13 cellular contexts compared by ENCODE assay signal in the genomic region with DNA sequence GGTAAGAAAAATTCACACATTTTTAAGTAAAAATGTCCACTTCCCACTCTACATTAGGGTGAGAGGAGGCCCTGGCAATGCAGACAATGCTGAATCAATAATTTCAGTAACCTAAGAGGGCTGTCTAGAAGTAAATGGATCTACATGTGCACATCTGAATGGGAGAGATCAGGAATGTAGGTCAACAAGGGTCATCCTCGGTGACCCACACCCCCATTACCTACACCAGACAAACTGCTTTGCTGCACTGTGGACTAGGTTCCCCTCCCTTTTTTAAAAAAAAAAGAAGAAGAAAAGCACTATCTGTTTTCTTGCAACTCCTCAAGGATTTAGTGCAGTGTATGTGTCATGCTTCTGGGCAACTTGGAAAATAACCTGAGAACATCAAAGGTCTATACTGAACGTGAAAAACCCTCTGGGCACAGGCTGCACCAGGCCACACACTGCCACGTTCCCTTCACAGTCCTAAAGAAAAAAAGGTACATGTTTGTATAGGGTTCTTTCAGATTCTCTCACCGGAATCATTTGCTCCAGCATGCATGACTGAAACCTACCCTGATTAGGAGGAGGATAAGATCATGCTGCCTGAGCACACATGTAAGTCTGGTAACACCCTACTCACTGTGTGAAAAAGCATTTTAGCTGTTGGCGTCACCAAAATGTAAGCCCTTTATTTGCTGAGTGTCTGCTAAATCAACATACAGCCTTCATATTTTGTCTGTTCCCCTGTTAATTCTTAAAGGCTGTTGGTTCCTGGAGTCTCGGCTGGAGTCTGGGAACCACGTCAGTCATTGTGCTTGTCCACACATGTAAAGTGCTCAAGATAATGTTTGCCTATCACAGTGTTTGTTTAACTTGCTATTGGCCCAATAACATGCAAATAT.
DNase-seq lines count a peak whose midpoint lies in the region; ATAC-seq, FAIRE-seq and TF ChIP-seq lines count a peak whose summit lies in the region.
"Had no signal": no experiment of that assay in that cellular context is flagged by ENCODE, and none has a peak within 500 bp of the region (broad histone marks: within the 10 kb centered on the region; RNA-seq: fewer than 3 reads in every experiment).

No MANE protein-coding gene starts in this region.

- H3K27me3 ChIP-seq in RWPE2 (ENCODE audit: insufficient read depth, poor library complexity, severe bottlenecking) (no peaks in the 10 kb centered on the region), lung (ENCODE audit: control insufficient read depth, insufficient read depth) (no peaks in the 10 kb centered on the region)

- H3K9me3 ChIP-seq in RWPE2 (ENCODE audit: severe bottlenecking) (no peaks in the 10 kb centered on the region), lung (ENCODE audit: control insufficient read depth in 2 of 2, insufficient read depth in 1 of 2, low read length in 1 of 2) (no peaks in the 10 kb centered on the region)

- ATAC-seq in RWPE2 (ENCODE audit: low read depth) (peak; percentile 92), lung (ENCODE audit: insufficient read depth, low FRiP score) (peak; percentile 31), HG03159 (IDR thresholded peaks at IDR 0.05; ENCODE audit: unreplicated experiment) (no peak)

- H3K27ac ChIP-seq in RWPE2 (ENCODE audit: poor library complexity, severe bottlenecking) (peak overlapping the region; percentile 63), lung (ENCODE audit: low read depth in 1 of 2, low read length in 1 of 2) (no peak overlapping the region)

- FAIRE-seq in RCC 7860 (lab: Jason Lieb, UNC), result no peak
- FAIRE-seq: endothelial cell of umbilical vein had no signal

- H3K36me3 ChIP-seq in RWPE2 (ENCODE audit: low read depth) (no peaks in the 10 kb centered on the region), lung (ENCODE audit: control insufficient read depth in 2 of 2, insufficient read depth in 2 of 2, low read length in 2 of 2) (no peaks in the 10 kb centered on the region)

- H3K4me1 ChIP-seq in RWPE2 (ENCODE audit: insufficient read depth, poor library complexity, severe bottlenecking), result peaks cover 31% of the 10 kb centered on the region
- H3K4me1 ChIP-seq in lung (ENCODE audit: control insufficient read depth in 2 of 2, insufficient read depth in 2 of 2, low read length in 2 of 2), result peaks cover 0 to 2% of the 10 kb centered on the region in 2 donors

- 78 to 91% methylated on average over 7 of the region's 7 CpGs for WGBS in lung, 2 donors

- peak; percentile 96 for DNase-seq in DMS153 (lab: John Stamatoyannopoulos, UW)
- peak; percentile 86 for DNase-seq in NCI-H1436 treated with DMSO at 0.1 percent for 48 hours (lab: John Stamatoyannopoulos, UW)
- DNase-seq in RWPE2 (ENCODE audit: low spot score), result no peak
- no peak for DNase-seq in lung (ENCODE audit: low spot score)
- no peak for DNase-seq in RCC 7860 (ENCODE audit: low spot score)
- no peak for DNase-seq in putamen (ENCODE audit: low spot score)
- DNase-seq in AG20443 (ENCODE audit: low spot score), result no peak
- DNase-seq: activated naive CD4-positive, alpha-beta T cell treated with anti-CD3 and anti-CD28 coated beads, Interleukin-2, amount 10 ng/mL, durations not matched to agents 7 days and 5 days; AML-193; central memory CD4-positive, alpha-beta T cell; NCI-H2227 treated with DMSO at 0.1 percent for 48 hours had no signal

- H3K4me3 ChIP-seq in RWPE2 (ENCODE audit: severe bottlenecking), result no peak overlapping the region
- no peak overlapping the region for H3K4me3 ChIP-seq in lung

- TF ChIP-seq CTCF in RWPE2 (IDR thresholded peaks at IDR 0.05; ENCODE audit: poor library complexity, severe bottlenecking), result no peak
- no peak for TF ChIP-seq CTCF in lung (IDR thresholded peaks at IDR 0.05; ENCODE audit: control extremely low read depth, extremely low read depth)

Comparison
In these comparisons a context has a peak if more than half of its experiments do, and no peak if none do; other contexts are left out.
1. DNase-seq: peak in DMS153 (single experiment) and NCI-H1436 treated with DMSO at 0.1 percent for 48 hours (single experiment); none in RWPE2 (single experiment), lung (single experiment), RCC 7860 (single experiment), putamen (single experiment) and AG20443 (single experiment).